ENCODE assay signal across 9 cellular contexts in genomic region chr5:181221105-181221791, GRCh38. TPM values are rescaled to one million over a fixed set of nuclear protein-coding genes. Genes with fewer than 3 reads are reported as not detected.
DNase-seq lines count a peak whose midpoint lies in the region; ATAC-seq and TF ChIP-seq lines count a peak whose summit lies in the region.
"Had no signal": no experiment of that assay in that cellular context is flagged by ENCODE, and none has a peak within 500 bp of the region (broad histone marks: within the 10 kb centered on the region; RNA-seq: fewer than 3 reads in every experiment).

No MANE protein-coding gene starts in this region.

- no peak for TF ChIP-seq CTCF in thyroid gland (IDR thresholded peaks at IDR 0.05)

- intact Hi-C loops in thyroid gland (cut with DNase I), result loop anchor here (5.0 kb wide), 1 partner anchor 34 kb away; no protein-coding TSS in a partner anchor

- H3K4me1 ChIP-seq in thyroid gland, result peaks cover 22 to 37% of the 10 kb centered on the region in 2 donors

- ATAC-seq in HG02973 (IDR thresholded peaks at IDR 0.05; ENCODE audit: unreplicated experiment), result no peak

- peak; percentile 59 for DNase-seq in activated naive CD4-positive, alpha-beta T cell treated with Interleukin-2 at 50 U/mL for 16 hours
- DNase-seq in activated naive CD4-positive, alpha-beta T cell (lab: John Stamatoyannopoulos, UW), result no peak
- DNase-seq in activated effector memory CD4-positive, alpha-beta T cell treated with Interleukin-2 at 50 U/mL for 16 hours, result peak; percentile 34
- peak; percentile 27 for DNase-seq in iris pigment epithelial cell (ENCODE audit: low read depth)
- DNase-seq in thyroid gland, result no peak
- no peak for DNase-seq in DMS53 treated with DMSO at 0.1 percent for 48 hours (lab: John Stamatoyannopoulos, UW; ENCODE audit: unreplicated experiment)
- no peak for DNase-seq in RPMI8226
- DNase-seq: C1 segment of cervical spinal cord had no signal

- H3K4me3 ChIP-seq in thyroid gland (replicated peaks in 1 of 3), result no peak overlapping the region

- no peaks in the 10 kb centered on the region for H3K27me3 ChIP-seq in thyroid gland

- 61 to 62% methylated on average over 27 of the region's 27 CpGs for WGBS in thyroid gland, 2 donors

- peak overlapping the region in 2 of 3 donors; percentile 91 to 95 for H3K27ac ChIP-seq in thyroid gland

- no peak for TF ChIP-seq POLR2A in thyroid gland (IDR thresholded peaks at IDR 0.05)

- H3K9me3 ChIP-seq in thyroid gland, result no peaks in the 10 kb centered on the region

- H3K36me3 ChIP-seq in thyroid gland, result no peaks in the 10 kb centered on the region

RNA-seq across cellular contexts. Expression of gene TRIM41, which starts 1.8 kb away (rescaled TPM):
- 10 to 100 TPM; 18.8 to 31.1 (median 22.8) TPM for total RNA-seq in thyroid gland

RNA-seq across cellular contexts. Expression of gene TRIM7, which starts 16.3 kb away (rescaled TPM):
- 10 to 100 TPM; 12.3 to 14.2 (median 13.0) TPM for total RNA-seq in thyroid gland

RNA-seq across cellular contexts. Expression of gene RACK1, which starts 22.5 kb away (rescaled TPM):
- total RNA-seq in thyroid gland, result 1,000 to 10,000 TPM; 2,254 to 3,332 (median 2,569) TPM

RNA-seq across cellular contexts. Expression of gene TRIM52, which starts 39.7 kb away (rescaled TPM):
- 10 to 100 TPM; 14.8 to 30.8 (median 23.8) TPM for total RNA-seq in thyroid gland

Comparison
In these comparisons a context has a peak if more than half of its experiments do, and no peak if none do; other contexts are left out.
1. DNase-seq: peak in activated naive CD4-positive, alpha-beta T cell treated with Interleukin-2 at 50 U/mL for 16 hours (single experiment), activated effector memory CD4-positive, alpha-beta T cell treated with Interleukin-2 at 50 U/mL for 16 hours (single experiment) and iris pigment epithelial cell (single experiment); none in activated naive CD4-positive, alpha-beta T cell (0 of 4), thyroid gland (0 of 2), DMS53 treated with DMSO at 0.1 percent for 48 hours (single experiment) and RPMI8226 (single experiment).